9 cellular contexts compared by ENCODE assay signal in genomic region chr15:77569647-77570186, GRCh38.
DNase-seq lines count a peak whose midpoint lies in the region; TF ChIP-seq lines count a peak whose summit lies in the region.
"Had no signal": no experiment of that assay in that cellular context is flagged by ENCODE, and none has a peak within 500 bp of the region (broad histone marks: within the 10 kb centered on the region; RNA-seq: fewer than 3 reads in every experiment).

No MANE protein-coding gene starts in this region.

- peaks cover 3% of the 10 kb centered on the region for H3K4me1 Mint-ChIP-seq in activated CD4-positive, alpha-beta T cell treated with anti-CD3 and anti-CD28 coated beads, Interleukin-2, amount 10 ng/mL, durations not matched to agents 24 days and 14 days

- no peak overlapping the region for H3K4me3 Mint-ChIP-seq in activated CD4-positive, alpha-beta T cell treated with anti-CD3 and anti-CD28 coated beads, Interleukin-2, amount 10 ng/mL, durations not matched to agents 24 days and 14 days

- intact Hi-C loops in left ventricle myocardium inferior (cut with micrococcal nuclease) = no loop called here
- intact Hi-C loops in activated CD4-positive, alpha-beta T cell treated with anti-CD3 and anti-CD28 coated beads, Interleukin-2, amount 10 ng/mL, durations not matched to agents 24 days and 14 days (cut with micrococcal nuclease) = no loop called here

- H3K27ac ChIP-seq in left ventricle myocardium inferior (replicated peaks) = peak overlapping the region; percentile 50

- DNase-seq in KBM-7 (peak; percentile 41), SKM-1 (lab: John Stamatoyannopoulos, UW; ENCODE audit: unreplicated experiment) (peak; percentile 29), left ventricle myocardium inferior (no peak), retina (peak; percentile 84), NCI-H2107 (lab: John Stamatoyannopoulos, UW) (no peak), UCSD-AML1 (lab: John Stamatoyannopoulos, UW; ENCODE audit: unreplicated experiment) (no peak), medulla oblongata (ENCODE audit: extremely low spot score) (no peak)
- DNase-seq in activated CD4-positive, alpha-beta T cell treated with anti-CD3 and anti-CD28 coated beads, Interleukin-2, amount 10 ng/mL, durations not matched to agents 24 days and 14 days = no peak
- DNase-seq: DND-41 had no signal

- no peaks in the 10 kb centered on the region for H3K36me3 ChIP-seq in left ventricle myocardium inferior

- no peaks in the 10 kb centered on the region for H3K27me3 Mint-ChIP-seq in activated CD4-positive, alpha-beta T cell treated with anti-CD3 and anti-CD28 coated beads, Interleukin-2, amount 10 ng/mL, durations not matched to agents 24 days and 14 days

- H3K27me3 ChIP-seq in left ventricle myocardium inferior (ENCODE audit: low read depth) = no peaks in the 10 kb centered on the region

- H3K9me3 ChIP-seq in left ventricle myocardium inferior (replicated peaks) = no peaks in the 10 kb centered on the region

- no peak overlapping the region for H3K27ac Mint-ChIP-seq in activated CD4-positive, alpha-beta T cell treated with anti-CD3 and anti-CD28 coated beads, Interleukin-2, amount 10 ng/mL, durations not matched to agents 24 days and 14 days

- peaks cover 7% of the 10 kb centered on the region for H3K4me1 ChIP-seq in left ventricle myocardium inferior

- no peaks in the 10 kb centered on the region for H3K36me3 Mint-ChIP-seq in activated CD4-positive, alpha-beta T cell treated with anti-CD3 and anti-CD28 coated beads, Interleukin-2, amount 10 ng/mL, durations not matched to agents 24 days and 14 days (ENCODE audit: low read depth)

- in situ Hi-C loops in KBM-7 (cut with MboI; ENCODE audit: low pct_unique_long_range_greater_than_20kb, low sequenced_read_pairs) = no loop called here

- peak overlapping the region; percentile 52 for H3K4me3 ChIP-seq in left ventricle myocardium inferior

- no peak for TF ChIP-seq CTCF in left ventricle myocardium inferior (IDR thresholded peaks at IDR 0.05; ENCODE audit: borderline replicate concordance)

- H3K9me3 Mint-ChIP-seq in activated CD4-positive, alpha-beta T cell treated with anti-CD3 and anti-CD28 coated beads, Interleukin-2, amount 10 ng/mL, durations not matched to agents 24 days and 14 days = no peaks in the 10 kb centered on the region

Comparison
In these comparisons a context has a peak if more than half of its experiments do, and no peak if none do; other contexts are left out.
1. DNase-seq: peak in KBM-7 (single experiment), SKM-1 (single experiment) and retina (single experiment); none in left ventricle myocardium inferior (single experiment), NCI-H2107 (single experiment), UCSD-AML1 (single experiment), medulla oblongata (single experiment) and activated CD4-positive, alpha-beta T cell treated with anti-CD3 and anti-CD28 coated beads, Interleukin-2, amount 10 ng/mL, durations not matched to agents 24 days and 14 days (single experiment).